In genomic region chr6:110217255-110217654, GRCh38 we compare ENCODE assay signal across 1 cellular context.
TF ChIP-seq lines count a peak whose summit lies in the region.

No MANE protein-coding gene starts in this region.

TF ChIP-seq in GM23338, 12 proteins besides CTCF, POLR2A, EP300 and RAD21 (continued from another document):
- TF ChIP-seq ZNF462 (CRISPR knock-in tag; IDR thresholded peaks at IDR 0.05), result no peak
- no peak for TF ChIP-seq ZNF331 (CRISPR knock-in tag; IDR thresholded peaks at IDR 0.05; ENCODE audit: low read depth)
- no peak for TF ChIP-seq REST (IDR thresholded peaks at IDR 0.05; ENCODE audit: unreplicated experiment)
- no peak for TF ChIP-seq JUNB (IDR thresholded peaks at IDR 0.05; ENCODE audit: unreplicated experiment)
- no peak for TF ChIP-seq EZH2phosphoT487 (IDR thresholded peaks at IDR 0.05; ENCODE audit: unreplicated experiment)
- no peak for TF ChIP-seq EZH2 (IDR thresholded peaks at IDR 0.05; ENCODE audit: low read depth, unreplicated experiment)
- no peak for TF ChIP-seq NANOG (IDR thresholded peaks at IDR 0.05; ENCODE audit: borderline replicate concordance)
- TF ChIP-seq ETS1 (IDR thresholded peaks at IDR 0.05), result no peak
- TF ChIP-seq CREB1 (CRISPR knock-in tag; IDR thresholded peaks at IDR 0.05; ENCODE audit: low read depth), result no peak
- no peak for TF ChIP-seq STAT1 (IDR thresholded peaks at IDR 0.05; ENCODE audit: unreplicated experiment)
- no peak for TF ChIP-seq POLR2AphosphoS5 (IDR thresholded peaks at IDR 0.05; ENCODE audit: low read depth)
TF ChIP-seq in GM23338: peak in this region for 0.
